ENCODE assay signal across 31 cellular contexts in the genomic region with DNA sequence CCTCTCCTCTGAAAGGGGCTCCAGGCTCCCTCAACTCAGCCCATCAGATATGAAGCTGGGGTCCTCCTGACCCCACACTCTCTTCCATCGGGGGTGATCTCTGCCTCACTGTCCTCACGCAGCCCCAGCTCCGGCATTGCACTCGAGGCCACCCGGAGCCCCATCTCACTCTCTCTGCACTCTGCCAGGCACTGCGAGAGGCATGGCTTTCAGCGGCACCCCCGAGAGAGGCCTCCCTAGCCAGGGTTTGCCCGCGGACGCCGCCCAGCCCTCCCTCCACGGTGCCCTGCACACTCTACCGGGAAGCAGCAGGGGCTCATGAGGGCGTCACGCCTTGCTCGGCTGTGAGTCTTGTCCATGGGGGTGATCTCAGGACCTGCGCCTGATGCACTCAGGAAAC.
"Had no signal": no experiment of that assay in that cellular context is flagged by ENCODE, and none has a peak within 500 bp of the region (broad histone marks: within the 10 kb centered on the region; RNA-seq: fewer than 3 reads in every experiment).

No MANE protein-coding gene starts in this region.

- ATAC-seq: activated CD4-positive, CD25-positive, alpha-beta regulatory T cell treated with anti-CD3 and anti-CD28 coated beads, Interleukin-2, amount 50 U/mL, for 24 hours; left ventricle myocardium superior; pancreas; stimulated activated memory B cell treated with anti-CD40 and anti-IgM and Interleukin-4, amounts not matched to agents 10 μg/mL and 1 μg/mL and 100 μg/mL, for 72 hours; stimulated activated naive CD8-positive, alpha-beta T cell treated with anti-CD3 and anti-CD28 coated beads, Interleukin-15, amount 100 ng/mL, for 72 hours had no signal

- H3K4me3 ChIP-seq: colonic mucosa, pancreas, right lobe of liver, thyroid gland, upper lobe of left lung had no signal

- H3K27ac ChIP-seq: colonic mucosa, pancreas, right lobe of liver, thyroid gland, upper lobe of left lung, WERI-Rb-1 had no signal

- H3K9me3 Mint-ChIP-seq: mesothelial cell of epicardium had no signal

- H3K27ac Mint-ChIP-seq: activated CD4-positive, alpha-beta memory T cell treated with anti-CD3 and anti-CD28 coated beads for 36 hours; activated CD4-positive, alpha-beta T cell treated with anti-CD3 and anti-CD28 coated beads, Interleukin-2, amount 10 ng/mL, durations not matched to agents 24 days and 14 days; activated naive CD8-positive, alpha-beta T cell; mesothelial cell of epicardium; nephron progenitor cell; stimulated activated memory B cell treated with anti-CD40 and anti-IgM and Interleukin-4, amounts not matched to agents 10 μg/mL and 1 μg/mL and 100 μg/mL, for 72 hours; stimulated activated naive CD8-positive, alpha-beta T cell treated with anti-CD3 and anti-CD28 coated beads, Interleukin-15, amount 100 ng/mL, for 72 hours; T-helper 1 cell treated with Interleukin-12 subunit alpha and Interleukin-12 subunit beta and Interleukin-4 antibody, amounts not matched to agents 30 μg/mL and 1 μg/mL, for 36 hours had no signal

- DNase-seq: activated CD4-positive, alpha-beta memory T cell treated with anti-CD3 and anti-CD28 coated beads for 36 hours; activated CD4-positive, alpha-beta T cell treated with anti-CD3 and anti-CD28 coated beads, Interleukin-2, amount 10 ng/mL, durations not matched to agents 24 days and 14 days; activated effector memory CD4-positive, alpha-beta T cell treated with Interleukin-2 at 50 U/mL for 16 hours; activated naive CD4-positive, alpha-beta T cell treated with Interleukin-2 at 50 U/mL for 16 hours; activated T-cell treated with anti-CD3 and anti-CD28 coated beads for 4 hours; anterior cingulate cortex; colonic mucosa; effector CD8-positive, alpha-beta T cell; left ventricle myocardium superior; mammary epithelial cell; naive B cell; nephron progenitor cell; pancreas; right lobe of liver; small intestine; stimulated activated CD4-positive, alpha-beta T cell treated with anti-CD3 and anti-CD28 coated beads, Interleukin-1b, Interleukin-23, amount 100 ng/mL, for 48 hours; stimulated activated CD4-positive, alpha-beta T cell treated with anti-CD3 and anti-CD28 coated beads, Interleukin-4, amount 100 ng/mL, for 4 hours; stimulated activated CD8-positive, alpha-beta memory T cell treated with anti-CD3 and anti-CD28 coated beads, Interleukin-4, amount 100 ng/mL, for 48 hours; stimulated activated naive CD8-positive, alpha-beta T cell treated with anti-CD3 and anti-CD28 coated beads, Interleukin-15, amount 100 ng/mL, for 72 hours; substantia nigra; SW 1271; T-helper 9 cell; thyroid gland; WERI-Rb-1 had no signal

- H3K36me3 ChIP-seq: colonic mucosa, pancreas, right lobe of liver, thyroid gland, upper lobe of left lung, WERI-Rb-1 had no signal

- H3K4me1 Mint-ChIP-seq: activated CD4-positive, alpha-beta T cell treated with anti-CD3 and anti-CD28 coated beads, Interleukin-2, amount 10 ng/mL, durations not matched to agents 24 days and 14 days; mesothelial cell of epicardium; naive B cell; nephron progenitor cell; stimulated activated memory B cell treated with anti-CD40 and anti-IgM and Interleukin-4, amounts not matched to agents 10 μg/mL and 1 μg/mL and 100 μg/mL, for 72 hours had no signal

- H3K27me3 ChIP-seq: colonic mucosa, right lobe of liver, thyroid gland, upper lobe of left lung had no signal

- H3K27me3 Mint-ChIP-seq: activated CD4-positive, alpha-beta T cell treated with anti-CD3 and anti-CD28 coated beads, Interleukin-2, amount 10 ng/mL, durations not matched to agents 24 days and 14 days had no signal

- H3K36me3 Mint-ChIP-seq: activated naive CD8-positive, alpha-beta T cell; mesothelial cell of epicardium; stimulated activated memory B cell treated with anti-CD40 and anti-IgM and Interleukin-4, amounts not matched to agents 10 μg/mL and 1 μg/mL and 100 μg/mL, for 72 hours had no signal

- H3K9me3 ChIP-seq: colonic mucosa, pancreas, right lobe of liver, thyroid gland, upper lobe of left lung had no signal

- H3K4me1 ChIP-seq: colonic mucosa, pancreas, right lobe of liver, thyroid gland, upper lobe of left lung had no signal

- H3K4me3 Mint-ChIP-seq: activated CD4-positive, alpha-beta memory T cell treated with anti-CD3 and anti-CD28 coated beads for 36 hours; activated CD4-positive, alpha-beta T cell treated with anti-CD3 and anti-CD28 coated beads, Interleukin-2, amount 10 ng/mL, durations not matched to agents 24 days and 14 days; activated naive CD8-positive, alpha-beta T cell; mesothelial cell of epicardium; naive B cell; nephron progenitor cell; stimulated activated memory B cell treated with anti-CD40 and anti-IgM and Interleukin-4, amounts not matched to agents 10 μg/mL and 1 μg/mL and 100 μg/mL, for 72 hours; stimulated activated naive CD8-positive, alpha-beta T cell treated with anti-CD3 and anti-CD28 coated beads, Interleukin-15, amount 100 ng/mL, for 72 hours; T-helper 1 cell treated with Interleukin-12 subunit alpha and Interleukin-12 subunit beta and Interleukin-4 antibody, amounts not matched to agents 30 μg/mL and 1 μg/mL, for 36 hours had no signal

- FAIRE-seq: bronchial epithelial cell, pancreas, small intestine had no signal
